1 cellular context compared by ENCODE assay signal in the genomic region with DNA sequence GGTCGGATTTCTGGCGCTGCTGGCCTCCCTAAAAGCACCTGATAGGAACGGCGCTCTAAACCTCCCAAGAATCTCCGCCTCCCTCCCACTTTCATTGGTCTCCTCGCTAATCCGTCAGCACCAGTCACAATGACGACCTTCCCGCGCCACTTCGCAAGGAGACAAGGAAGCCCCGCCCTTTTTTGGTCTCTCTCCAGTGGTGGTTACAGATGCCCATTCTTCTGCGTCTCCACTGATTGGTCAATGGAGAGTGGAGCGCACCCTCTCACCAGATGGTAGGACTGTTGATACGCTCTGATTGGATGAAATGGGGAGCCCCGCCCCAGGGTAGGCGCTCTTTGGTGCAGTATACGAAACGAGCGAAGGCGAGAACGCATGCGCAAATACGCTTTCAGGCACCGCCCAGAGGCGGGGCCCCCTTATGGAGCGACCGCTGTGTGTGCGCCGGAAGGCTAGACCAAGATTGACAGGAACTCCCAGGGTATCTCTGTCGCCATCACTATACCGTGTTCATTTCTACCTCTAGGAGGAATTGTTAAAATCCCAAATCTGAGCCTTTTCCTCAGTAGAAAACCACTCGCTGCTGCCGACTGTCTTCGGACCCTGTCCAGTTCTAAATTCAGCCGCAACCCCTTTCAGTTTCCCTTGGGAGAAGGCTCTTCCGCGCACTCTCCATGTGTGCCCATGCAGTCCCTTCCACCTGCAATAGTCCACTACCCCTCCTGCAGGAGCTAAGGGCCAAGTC.
TF ChIP-seq lines count a peak whose summit lies in the region.

No MANE protein-coding gene starts in this region.

TF ChIP-seq in liver, 16 proteins besides CTCF, POLR2A, EP300 and RAD21:
- TF ChIP-seq ZBTB33 (IDR thresholded peaks at IDR 0.05) (peak; percentile 74), JUND (IDR thresholded peaks at IDR 0.05) (peak in 1 of 2 donors; percentile 11), RXRA (IDR thresholded peaks at IDR 0.05) (peak in 1 of 2 donors; percentile 41), TAF1 (conservative IDR thresholded peaks at IDR 0.05) (peak; percentile 0), SP1 (IDR thresholded peaks at IDR 0.05) (peak; percentile 98), HNF4A (conservative IDR thresholded peaks at IDR 0.05) (no peak), MAX (IDR thresholded peaks at IDR 0.05) (peak; percentile 28), YY1 (IDR thresholded peaks at IDR 0.05) (peak; percentile 82), NR2F2 (IDR thresholded peaks at IDR 0.05) (no peak), EGR1 (IDR thresholded peaks at IDR 0.05; ENCODE audit: low read depth in 2 of 2) (no peak), HNF4G (IDR thresholded peaks at IDR 0.05) (no peak), GABPA (IDR thresholded peaks at IDR 0.05 in 1 of 2, conservative IDR thresholded peaks at IDR 0.05 in 1 of 2) (peak; percentile 36 to 86), FOXA2 (IDR thresholded peaks at IDR 0.05) (peak; percentile 21), FOXA1 (IDR thresholded peaks at IDR 0.05) (peak; percentile 18)
- TF ChIP-seq, protein P1, sequence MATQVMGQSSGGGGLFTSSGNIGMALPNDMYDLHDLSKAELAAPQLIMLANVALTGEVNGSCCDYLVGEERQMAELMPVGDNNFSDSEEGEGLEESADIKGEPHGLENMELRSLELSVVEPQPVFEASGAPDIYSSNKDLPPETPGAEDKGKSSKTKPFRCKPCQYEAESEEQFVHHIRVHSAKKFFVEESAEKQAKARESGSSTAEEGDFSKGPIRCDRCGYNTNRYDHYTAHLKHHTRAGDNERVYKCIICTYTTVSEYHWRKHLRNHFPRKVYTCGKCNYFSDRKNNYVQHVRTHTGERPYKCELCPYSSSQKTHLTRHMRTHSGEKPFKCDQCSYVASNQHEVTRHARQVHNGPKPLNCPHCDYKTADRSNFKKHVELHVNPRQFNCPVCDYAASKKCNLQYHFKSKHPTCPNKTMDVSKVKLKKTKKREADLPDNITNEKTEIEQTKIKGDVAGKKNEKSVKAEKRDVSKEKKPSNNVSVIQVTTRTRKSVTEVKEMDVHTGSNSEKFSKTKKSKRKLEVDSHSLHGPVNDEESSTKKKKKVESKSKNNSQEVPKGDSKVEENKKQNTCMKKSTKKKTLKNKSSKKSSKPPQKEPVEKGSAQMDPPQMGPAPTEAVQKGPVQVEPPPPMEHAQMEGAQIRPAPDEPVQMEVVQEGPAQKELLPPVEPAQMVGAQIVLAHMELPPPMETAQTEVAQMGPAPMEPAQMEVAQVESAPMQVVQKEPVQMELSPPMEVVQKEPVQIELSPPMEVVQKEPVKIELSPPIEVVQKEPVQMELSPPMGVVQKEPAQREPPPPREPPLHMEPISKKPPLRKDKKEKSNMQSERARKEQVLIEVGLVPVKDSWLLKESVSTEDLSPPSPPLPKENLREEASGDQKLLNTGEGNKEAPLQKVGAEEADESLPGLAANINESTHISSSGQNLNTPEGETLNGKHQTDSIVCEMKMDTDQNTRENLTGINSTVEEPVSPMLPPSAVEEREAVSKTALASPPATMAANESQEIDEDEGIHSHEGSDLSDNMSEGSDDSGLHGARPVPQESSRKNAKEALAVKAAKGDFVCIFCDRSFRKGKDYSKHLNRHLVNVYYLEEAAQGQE (IDR thresholded peaks at IDR 0.05), result peak; percentile 84
- TF ChIP-seq, protein P2, sequence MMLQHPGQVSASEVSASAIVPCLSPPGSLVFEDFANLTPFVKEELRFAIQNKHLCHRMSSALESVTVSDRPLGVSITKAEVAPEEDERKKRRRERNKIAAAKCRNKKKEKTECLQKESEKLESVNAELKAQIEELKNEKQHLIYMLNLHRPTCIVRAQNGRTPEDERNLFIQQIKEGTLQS (IDR thresholded peaks at IDR 0.05), result no peak
